ENCODE assay signal across 19 cellular contexts in the genomic region with DNA sequence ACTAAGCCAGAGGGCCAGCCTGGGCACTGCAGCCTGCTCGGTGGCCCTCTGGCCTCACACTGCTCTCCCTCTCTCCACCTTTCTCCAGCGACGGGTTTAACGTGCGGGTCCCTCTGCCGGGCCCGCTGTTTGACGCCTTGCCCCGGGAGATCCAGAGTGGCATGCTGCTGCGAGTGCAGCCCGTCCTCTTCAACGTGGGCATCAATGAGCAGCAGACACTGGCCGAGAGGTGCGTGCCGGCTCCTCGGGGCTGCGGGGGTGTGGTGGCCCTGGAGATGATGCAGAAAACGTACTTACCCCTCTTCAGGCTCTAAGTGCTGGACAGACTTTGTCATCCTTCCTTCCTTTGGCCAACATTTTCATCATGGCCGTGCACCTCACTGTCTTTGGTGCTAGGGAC.
"Had no signal": no experiment of that assay in that cellular context is flagged by ENCODE, and none has a peak within 500 bp of the region (broad histone marks: within the 10 kb centered on the region; RNA-seq: fewer than 3 reads in every experiment).

No MANE protein-coding gene starts in this region.

- H3K4me1 Mint-ChIP-seq: activated naive CD4-positive, alpha-beta T cell treated with anti-CD3 and anti-CD28 coated beads, Interleukin-2, amount 50 U/mL, for 24 hours; brain; endodermal cell; neural crest cell had no signal

- DNase-seq: activated CD4-positive, alpha-beta T cell treated with anti-CD3 and anti-CD28 coated beads, Interleukin-2, amount 50 U/mL, for 1 hour; activated T-cell treated with anti-CD3 and anti-CD28 coated beads for 4 hours; central memory CD4-positive, alpha-beta T cell; colonic mucosa; endodermal cell; mesenchymal stem cell; SHP77; SK-N-SH; small intestine; stimulated activated CD4-positive, alpha-beta T cell treated with anti-CD3 and anti-CD28 coated beads, Interleukin-15, amount 100 ng/mL, for 24 hours; stimulated activated CD4-positive, alpha-beta T cell treated with anti-CD3 and anti-CD28 coated beads, Interleukin-2, amount 100 ng/mL, for 48 hours; T1000; testis had no signal

- H3K4me1 ChIP-seq: colonic mucosa, right lobe of liver, testis had no signal

- H3K27me3 Mint-ChIP-seq: activated naive CD4-positive, alpha-beta T cell treated with anti-CD3 and anti-CD28 coated beads, Interleukin-2, amount 50 U/mL, for 24 hours; brain; type B pancreatic cell had no signal

- H3K4me3 Mint-ChIP-seq: activated naive CD4-positive, alpha-beta T cell treated with anti-CD3 and anti-CD28 coated beads, Interleukin-2, amount 50 U/mL, for 24 hours; brain; endodermal cell; neural crest cell; type B pancreatic cell had no signal

- H3K27me3 ChIP-seq: colonic mucosa, right lobe of liver, testis had no signal

- ATAC-seq: right lobe of liver had no signal

- H3K36me3 ChIP-seq: colonic mucosa had no signal

- H3K27ac ChIP-seq: epithelial cell of prostate, right lobe of liver, testis had no signal

- H3K9me3 Mint-ChIP-seq: activated naive CD4-positive, alpha-beta T cell treated with anti-CD3 and anti-CD28 coated beads, Interleukin-2, amount 50 U/mL, for 24 hours; brain; endodermal cell; neural crest cell; type B pancreatic cell had no signal

- H3K27ac Mint-ChIP-seq: activated naive CD4-positive, alpha-beta T cell treated with anti-CD3 and anti-CD28 coated beads, Interleukin-2, amount 50 U/mL, for 24 hours; endodermal cell; type B pancreatic cell had no signal

- H3K9me3 ChIP-seq: colonic mucosa, right lobe of liver, SK-N-SH, testis had no signal

- H3K4me3 ChIP-seq: colonic mucosa, right lobe of liver, testis had no signal
